31 cellular contexts compared by ENCODE assay signal in genomic region chr11:19567996-19568395, GRCh38.
"Had no signal": no experiment of that assay in that cellular context is flagged by ENCODE, and none has a peak within 500 bp of the region (broad histone marks: within the 10 kb centered on the region; RNA-seq: fewer than 3 reads in every experiment).

No MANE protein-coding gene starts in this region.

- ATAC-seq: activated CD4-positive, alpha-beta T cell treated with anti-CD3 and anti-CD28 coated beads for 36 hours; activated CD4-positive, CD25-positive, alpha-beta regulatory T cell treated with anti-CD3 and anti-CD28 coated beads, Interleukin-2, amount 50 U/mL, for 24 hours; activated CD8-positive, alpha-beta memory T cell treated with anti-CD3 and anti-CD28 coated beads, Interleukin-2, amount 10 ng/mL, durations not matched to agents 7 days and 5 days; activated CD8-positive, alpha-beta T cell treated with anti-CD3 and anti-CD28 coated beads, Interleukin-2, amount 10 ng/mL, durations not matched to agents 7 days and 5 days; activated naive CD8-positive, alpha-beta T cell treated with anti-CD3 and anti-CD28 coated beads, Interleukin-2, amount 50 U/mL, for 24 hours; T-cell; WTC11 had no signal

- DNase-seq: activated CD4-positive, alpha-beta memory T cell treated with anti-CD3 and anti-CD28 coated beads, Interleukin-2, amount 10 ng/mL, durations not matched to agents 7 days and 5 days; activated CD4-positive, alpha-beta T cell treated with anti-CD3 and anti-CD28 coated beads for 1 hour; activated CD4-positive, alpha-beta T cell treated with anti-CD3 and anti-CD28 coated beads for 36 hours; activated CD4-positive, alpha-beta T cell treated with anti-CD3 and anti-CD28 coated beads for 48 hours; activated CD4-positive, alpha-beta T cell treated with anti-CD3 and anti-CD28 coated beads, Interleukin-2, amount 10 ng/mL, durations not matched to agents 7 days and 5 days; activated CD4-positive, alpha-beta T cell treated with anti-CD3 and anti-CD28 coated beads, Interleukin-2, amount 50 U/mL, for 48 hours; activated CD4-positive, CD25-positive, alpha-beta regulatory T cell; activated CD8-positive, alpha-beta memory T cell treated with anti-CD3 and anti-CD28 coated beads for 24 hours; activated CD8-positive, alpha-beta memory T cell treated with anti-CD3 and anti-CD28 coated beads, Interleukin-2, amount 10 ng/mL, durations not matched to agents 7 days and 5 days; activated CD8-positive, alpha-beta memory T cell treated with anti-CD3 and anti-CD28 coated beads, Interleukin-2, amount 50 U/mL, for 48 hours; activated CD8-positive, alpha-beta T cell treated with anti-CD3 and anti-CD28 coated beads, Interleukin-2, amount 10 ng/mL, durations not matched to agents 7 days and 5 days; activated effector memory CD4-positive, alpha-beta T cell treated with Interleukin-2 at 50 U/mL for 16 hours; activated gamma-delta T cell; activated naive CD4-positive, alpha-beta T cell treated with anti-CD3 and anti-CD28 coated beads, Interleukin-2, amount 10 ng/mL, durations not matched to agents 7 days and 5 days; activated naive CD4-positive, alpha-beta T cell treated with Interleukin-2 at 50 U/mL for 16 hours; activated naive CD8-positive, alpha-beta T cell treated with anti-CD3 and anti-CD28 coated beads, Interleukin-2, amount 10 ng/mL, durations not matched to agents 7 days and 5 days; activated naive CD8-positive, alpha-beta T cell treated with anti-CD3 and anti-CD28 coated beads, Interleukin-2, amount 50 U/mL, for 24 hours; activated T-cell treated with anti-CD3 and anti-CD28 coated beads, Interleukin-2, amount 50 U/mL, for 24 hours; activated T-cell treated with anti-CD3 and anti-CD28 coated beads, Interleukin-2, amount 50 U/mL, for 48 hours; amygdala; anterior cingulate cortex; caudate nucleus; cerebellar nuclear complex; T-cell; T-helper 2 cell; T-helper 9 cell; WERI-Rb-1 had no signal

- H3K9me3 ChIP-seq: ascending aorta had no signal

- H3K36me3 ChIP-seq: ascending aorta, cardiac muscle cell, WERI-Rb-1 had no signal

- H3K4me3 ChIP-seq: ascending aorta, cardiac muscle cell had no signal

- H3K27ac ChIP-seq: ascending aorta, cardiac muscle cell, WERI-Rb-1 had no signal

- H3K27me3 ChIP-seq: ascending aorta had no signal
